In the genomic region with DNA sequence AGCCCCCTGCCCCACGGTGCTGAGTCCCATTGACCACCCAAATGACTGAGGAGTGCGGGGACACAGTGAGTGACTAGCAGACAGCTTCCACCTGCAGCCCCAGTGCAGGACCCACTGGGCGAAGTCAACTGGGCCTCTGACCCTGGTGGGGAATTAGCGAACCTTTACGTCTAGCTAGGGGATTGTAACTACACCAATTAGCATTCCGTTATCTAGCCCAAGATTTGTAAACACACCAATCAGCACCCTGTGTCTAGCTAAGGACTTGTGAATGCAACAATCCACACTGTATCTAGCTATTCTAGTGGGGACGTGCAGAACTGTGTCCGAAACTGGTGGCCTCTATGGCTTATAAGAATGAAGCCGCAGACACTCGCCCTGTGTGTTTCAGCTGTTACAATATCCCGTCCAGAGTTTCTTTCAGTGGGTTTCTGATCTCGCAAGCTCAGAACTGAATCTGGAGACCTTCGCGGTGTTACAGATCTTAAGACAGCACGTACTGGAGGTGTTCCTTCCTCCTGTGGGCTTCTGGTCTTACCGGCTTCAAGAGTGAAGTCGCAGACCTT, we compare ENCODE assay signal across 2 cellular contexts.
TF ChIP-seq lines count a peak whose summit lies in the region.

No MANE protein-coding gene starts in this region.

TF ChIP-seq in GM23338, 12 proteins besides CTCF, POLR2A, EP300 and RAD21 (continues in another document):
- no peak for TF ChIP-seq ZNF114 (CRISPR knock-in tag; IDR thresholded peaks at IDR 0.05)
- TF ChIP-seq, protein P1, sequence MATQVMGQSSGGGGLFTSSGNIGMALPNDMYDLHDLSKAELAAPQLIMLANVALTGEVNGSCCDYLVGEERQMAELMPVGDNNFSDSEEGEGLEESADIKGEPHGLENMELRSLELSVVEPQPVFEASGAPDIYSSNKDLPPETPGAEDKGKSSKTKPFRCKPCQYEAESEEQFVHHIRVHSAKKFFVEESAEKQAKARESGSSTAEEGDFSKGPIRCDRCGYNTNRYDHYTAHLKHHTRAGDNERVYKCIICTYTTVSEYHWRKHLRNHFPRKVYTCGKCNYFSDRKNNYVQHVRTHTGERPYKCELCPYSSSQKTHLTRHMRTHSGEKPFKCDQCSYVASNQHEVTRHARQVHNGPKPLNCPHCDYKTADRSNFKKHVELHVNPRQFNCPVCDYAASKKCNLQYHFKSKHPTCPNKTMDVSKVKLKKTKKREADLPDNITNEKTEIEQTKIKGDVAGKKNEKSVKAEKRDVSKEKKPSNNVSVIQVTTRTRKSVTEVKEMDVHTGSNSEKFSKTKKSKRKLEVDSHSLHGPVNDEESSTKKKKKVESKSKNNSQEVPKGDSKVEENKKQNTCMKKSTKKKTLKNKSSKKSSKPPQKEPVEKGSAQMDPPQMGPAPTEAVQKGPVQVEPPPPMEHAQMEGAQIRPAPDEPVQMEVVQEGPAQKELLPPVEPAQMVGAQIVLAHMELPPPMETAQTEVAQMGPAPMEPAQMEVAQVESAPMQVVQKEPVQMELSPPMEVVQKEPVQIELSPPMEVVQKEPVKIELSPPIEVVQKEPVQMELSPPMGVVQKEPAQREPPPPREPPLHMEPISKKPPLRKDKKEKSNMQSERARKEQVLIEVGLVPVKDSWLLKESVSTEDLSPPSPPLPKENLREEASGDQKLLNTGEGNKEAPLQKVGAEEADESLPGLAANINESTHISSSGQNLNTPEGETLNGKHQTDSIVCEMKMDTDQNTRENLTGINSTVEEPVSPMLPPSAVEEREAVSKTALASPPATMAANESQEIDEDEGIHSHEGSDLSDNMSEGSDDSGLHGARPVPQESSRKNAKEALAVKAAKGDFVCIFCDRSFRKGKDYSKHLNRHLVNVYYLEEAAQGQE (IDR thresholded peaks at IDR 0.05; ENCODE audit: unreplicated experiment) = no peak
- TF ChIP-seq, protein P2, sequence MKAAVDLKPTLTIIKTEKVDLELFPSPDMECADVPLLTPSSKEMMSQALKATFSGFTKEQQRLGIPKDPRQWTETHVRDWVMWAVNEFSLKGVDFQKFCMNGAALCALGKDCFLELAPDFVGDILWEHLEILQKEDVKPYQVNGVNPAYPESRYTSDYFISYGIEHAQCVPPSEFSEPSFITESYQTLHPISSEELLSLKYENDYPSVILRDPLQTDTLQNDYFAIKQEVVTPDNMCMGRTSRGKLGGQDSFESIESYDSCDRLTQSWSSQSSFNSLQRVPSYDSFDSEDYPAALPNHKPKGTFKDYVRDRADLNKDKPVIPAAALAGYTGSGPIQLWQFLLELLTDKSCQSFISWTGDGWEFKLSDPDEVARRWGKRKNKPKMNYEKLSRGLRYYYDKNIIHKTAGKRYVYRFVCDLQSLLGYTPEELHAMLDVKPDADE (IDR thresholded peaks at IDR 0.05) = no peak
- TF ChIP-seq, protein P3, sequence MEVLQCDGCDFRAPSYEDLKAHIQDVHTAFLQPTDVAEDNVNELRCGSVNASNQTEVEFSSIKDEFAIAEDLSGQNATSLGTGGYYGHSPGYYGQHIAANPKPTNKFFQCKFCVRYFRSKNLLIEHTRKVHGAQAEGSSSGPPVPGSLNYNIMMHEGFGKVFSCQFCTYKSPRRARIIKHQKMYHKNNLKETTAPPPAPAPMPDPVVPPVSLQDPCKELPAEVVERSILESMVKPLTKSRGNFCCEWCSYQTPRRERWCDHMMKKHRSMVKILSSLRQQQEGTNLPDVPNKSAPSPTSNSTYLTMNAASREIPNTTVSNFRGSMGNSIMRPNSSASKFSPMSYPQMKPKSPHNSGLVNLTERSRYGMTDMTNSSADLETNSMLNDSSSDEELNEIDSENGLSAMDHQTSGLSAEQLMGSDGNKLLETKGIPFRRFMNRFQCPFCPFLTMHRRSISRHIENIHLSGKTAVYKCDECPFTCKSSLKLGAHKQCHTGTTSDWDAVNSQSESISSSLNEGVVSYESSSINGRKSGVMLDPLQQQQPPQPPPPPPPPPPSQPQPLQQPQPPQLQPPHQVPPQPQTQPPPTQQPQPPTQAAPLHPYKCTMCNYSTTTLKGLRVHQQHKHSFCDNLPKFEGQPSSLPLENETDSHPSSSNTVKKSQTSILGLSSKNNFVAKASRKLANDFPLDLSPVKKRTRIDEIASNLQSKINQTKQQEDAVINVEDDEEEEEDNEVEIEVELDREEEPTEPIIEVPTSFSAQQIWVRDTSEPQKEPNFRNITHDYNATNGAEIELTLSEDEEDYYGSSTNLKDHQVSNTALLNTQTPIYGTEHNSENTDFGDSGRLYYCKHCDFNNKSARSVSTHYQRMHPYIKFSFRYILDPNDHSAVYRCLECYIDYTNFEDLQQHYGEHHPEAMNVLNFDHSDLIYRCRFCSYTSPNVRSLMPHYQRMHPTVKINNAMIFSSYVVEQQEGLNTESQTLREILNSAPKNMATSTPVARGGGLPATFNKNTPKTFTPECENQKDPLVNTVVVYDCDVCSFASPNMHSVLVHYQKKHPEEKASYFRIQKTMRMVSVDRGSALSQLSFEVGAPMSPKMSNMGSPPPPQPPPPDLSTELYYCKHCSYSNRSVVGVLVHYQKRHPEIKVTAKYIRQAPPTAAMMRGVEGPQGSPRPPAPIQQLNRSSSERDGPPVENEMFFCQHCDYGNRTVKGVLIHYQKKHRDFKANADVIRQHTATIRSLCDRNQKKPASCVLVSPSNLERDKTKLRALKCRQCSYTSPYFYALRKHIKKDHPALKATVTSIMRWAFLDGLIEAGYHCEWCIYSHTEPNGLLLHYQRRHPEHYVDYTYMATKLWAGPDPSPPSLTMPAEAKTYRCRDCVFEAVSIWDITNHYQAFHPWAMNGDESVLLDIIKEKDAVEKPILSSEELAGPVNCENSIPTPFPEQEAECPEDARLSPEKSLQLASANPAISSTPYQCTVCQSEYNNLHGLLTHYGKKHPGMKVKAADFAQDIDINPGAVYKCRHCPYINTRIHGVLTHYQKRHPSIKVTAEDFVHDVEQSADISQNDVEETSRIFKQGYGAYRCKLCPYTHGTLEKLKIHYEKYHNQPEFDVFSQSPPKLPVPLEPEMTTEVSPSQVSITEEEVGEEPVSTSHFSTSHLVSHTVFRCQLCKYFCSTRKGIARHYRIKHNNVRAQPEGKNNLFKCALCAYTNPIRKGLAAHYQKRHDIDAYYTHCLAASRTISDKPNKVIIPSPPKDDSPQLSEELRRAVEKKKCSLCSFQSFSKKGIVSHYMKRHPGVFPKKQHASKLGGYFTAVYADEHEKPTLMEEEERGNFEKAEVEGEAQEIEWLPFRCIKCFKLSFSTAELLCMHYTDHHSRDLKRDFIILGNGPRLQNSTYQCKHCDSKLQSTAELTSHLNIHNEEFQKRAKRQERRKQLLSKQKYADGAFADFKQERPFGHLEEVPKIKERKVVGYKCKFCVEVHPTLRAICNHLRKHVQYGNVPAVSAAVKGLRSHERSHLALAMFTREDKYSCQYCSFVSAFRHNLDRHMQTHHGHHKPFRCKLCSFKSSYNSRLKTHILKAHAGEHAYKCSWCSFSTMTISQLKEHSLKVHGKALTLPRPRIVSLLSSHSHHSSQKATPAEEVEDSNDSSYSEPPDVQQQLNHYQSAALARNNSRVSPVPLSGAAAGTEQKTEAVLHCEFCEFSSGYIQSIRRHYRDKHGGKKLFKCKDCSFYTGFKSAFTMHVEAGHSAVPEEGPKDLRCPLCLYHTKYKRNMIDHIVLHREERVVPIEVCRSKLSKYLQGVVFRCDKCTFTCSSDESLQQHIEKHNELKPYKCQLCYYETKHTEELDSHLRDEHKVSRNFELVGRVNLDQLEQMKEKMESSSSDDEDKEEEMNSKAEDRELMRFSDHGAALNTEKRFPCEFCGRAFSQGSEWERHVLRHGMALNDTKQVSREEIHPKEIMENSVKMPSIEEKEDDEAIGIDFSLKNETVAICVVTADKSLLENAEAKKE (CRISPR knock-in tag; IDR thresholded peaks at IDR 0.05) = no peak
- TF ChIP-seq NANOG (IDR thresholded peaks at IDR 0.05; ENCODE audit: borderline replicate concordance) = no peak
- TF ChIP-seq STAT1 (IDR thresholded peaks at IDR 0.05; ENCODE audit: unreplicated experiment) = no peak
- no peak for TF ChIP-seq JUNB (IDR thresholded peaks at IDR 0.05; ENCODE audit: unreplicated experiment)
- no peak for TF ChIP-seq EZH2 (IDR thresholded peaks at IDR 0.05; ENCODE audit: low read depth, unreplicated experiment)
- TF ChIP-seq CREB1 (CRISPR knock-in tag; IDR thresholded peaks at IDR 0.05; ENCODE audit: low read depth) = no peak

TF ChIP-seq in K562, 482 proteins besides CTCF, POLR2A, EP300 and RAD21:
- TF ChIP-seq TRIM24 (IDR thresholded peaks at IDR 0.05) (no peak), CXXC5 (CRISPR knock-in tag; IDR thresholded peaks at IDR 0.05) (no peak), POLR2H (tag; IDR thresholded peaks at IDR 0.05; ENCODE audit: low read depth) (no peak), ZC3H4 (CRISPR knock-in tag; IDR thresholded peaks at IDR 0.05; ENCODE audit: borderline replicate concordance) (no peak), CBFB (CRISPR knock-in tag; IDR thresholded peaks at IDR 0.05) (no peak), KDM4B (IDR thresholded peaks at IDR 0.05; ENCODE audit: borderline replicate concordance in 2 of 2, low read depth in 1 of 2) (no peak), NR2F6 (CRISPR knock-in tag; IDR thresholded peaks at IDR 0.05) (no peak)
- TF ChIP-seq, protein P4, sequence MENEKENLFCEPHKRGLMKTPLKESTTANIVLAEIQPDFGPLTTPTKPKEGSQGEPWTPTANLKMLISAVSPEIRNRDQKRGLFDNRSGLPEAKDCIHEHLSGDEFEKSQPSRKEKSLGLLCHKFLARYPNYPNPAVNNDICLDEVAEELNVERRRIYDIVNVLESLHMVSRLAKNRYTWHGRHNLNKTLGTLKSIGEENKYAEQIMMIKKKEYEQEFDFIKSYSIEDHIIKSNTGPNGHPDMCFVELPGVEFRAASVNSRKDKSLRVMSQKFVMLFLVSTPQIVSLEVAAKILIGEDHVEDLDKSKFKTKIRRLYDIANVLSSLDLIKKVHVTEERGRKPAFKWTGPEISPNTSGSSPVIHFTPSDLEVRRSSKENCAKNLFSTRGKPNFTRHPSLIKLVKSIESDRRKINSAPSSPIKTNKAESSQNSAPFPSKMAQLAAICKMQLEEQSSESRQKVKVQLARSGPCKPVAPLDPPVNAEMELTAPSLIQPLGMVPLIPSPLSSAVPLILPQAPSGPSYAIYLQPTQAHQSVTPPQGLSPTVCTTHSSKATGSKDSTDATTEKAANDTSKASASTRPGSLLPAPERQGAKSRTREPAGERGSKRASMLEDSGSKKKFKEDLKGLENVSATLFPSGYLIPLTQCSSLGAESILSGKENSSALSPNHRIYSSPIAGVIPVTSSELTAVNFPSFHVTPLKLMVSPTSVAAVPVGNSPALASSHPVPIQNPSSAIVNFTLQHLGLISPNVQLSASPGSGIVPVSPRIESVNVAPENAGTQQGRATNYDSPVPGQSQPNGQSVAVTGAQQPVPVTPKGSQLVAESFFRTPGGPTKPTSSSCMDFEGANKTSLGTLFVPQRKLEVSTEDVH (IDR thresholded peaks at IDR 0.05; ENCODE audit: low read depth, partially characterized antibody) = no peak
- TF ChIP-seq, protein P5, sequence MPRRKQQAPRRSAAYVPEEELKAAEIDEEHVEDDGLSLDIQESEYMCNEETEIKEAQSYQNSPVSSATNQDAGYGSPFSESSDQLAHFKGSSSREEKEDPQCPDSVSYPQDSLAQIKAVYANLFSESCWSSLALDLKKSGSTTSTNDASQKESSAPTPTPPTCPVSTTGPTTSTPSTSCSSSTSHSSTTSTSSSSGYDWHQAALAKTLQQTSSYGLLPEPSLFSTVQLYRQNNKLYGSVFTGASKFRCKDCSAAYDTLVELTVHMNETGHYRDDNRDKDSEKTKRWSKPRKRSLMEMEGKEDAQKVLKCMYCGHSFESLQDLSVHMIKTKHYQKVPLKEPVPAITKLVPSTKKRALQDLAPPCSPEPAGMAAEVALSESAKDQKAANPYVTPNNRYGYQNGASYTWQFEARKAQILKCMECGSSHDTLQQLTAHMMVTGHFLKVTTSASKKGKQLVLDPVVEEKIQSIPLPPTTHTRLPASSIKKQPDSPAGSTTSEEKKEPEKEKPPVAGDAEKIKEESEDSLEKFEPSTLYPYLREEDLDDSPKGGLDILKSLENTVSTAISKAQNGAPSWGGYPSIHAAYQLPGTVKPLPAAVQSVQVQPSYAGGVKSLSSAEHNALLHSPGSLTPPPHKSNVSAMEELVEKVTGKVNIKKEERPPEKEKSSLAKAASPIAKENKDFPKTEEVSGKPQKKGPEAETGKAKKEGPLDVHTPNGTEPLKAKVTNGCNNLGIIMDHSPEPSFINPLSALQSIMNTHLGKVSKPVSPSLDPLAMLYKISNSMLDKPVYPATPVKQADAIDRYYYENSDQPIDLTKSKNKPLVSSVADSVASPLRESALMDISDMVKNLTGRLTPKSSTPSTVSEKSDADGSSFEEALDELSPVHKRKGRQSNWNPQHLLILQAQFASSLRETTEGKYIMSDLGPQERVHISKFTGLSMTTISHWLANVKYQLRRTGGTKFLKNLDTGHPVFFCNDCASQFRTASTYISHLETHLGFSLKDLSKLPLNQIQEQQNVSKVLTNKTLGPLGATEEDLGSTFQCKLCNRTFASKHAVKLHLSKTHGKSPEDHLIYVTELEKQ (CRISPR knock-in tag; IDR thresholded peaks at IDR 0.05) = no peak
TF ChIP-seq in K562: peak in this region for 0.
